In genomic region chr3:40875581-40875980, GRCh38 we compare ENCODE assay signal across 18 cellular contexts.
DNase-seq lines count a peak whose midpoint lies in the region; ATAC-seq and TF ChIP-seq lines count a peak whose summit lies in the region.
"Had no signal": no experiment of that assay in that cellular context is flagged by ENCODE, and none has a peak within 500 bp of the region (broad histone marks: within the 10 kb centered on the region; RNA-seq: fewer than 3 reads in every experiment).

No MANE protein-coding gene starts in this region.

- peak overlapping the region; percentile 57 for H3K27ac Mint-ChIP-seq in neural crest cell (ENCODE audit: unreplicated experiment)
- H3K27ac Mint-ChIP-seq: CD4-positive, alpha-beta memory T cell; H9 had no signal

- DNase-seq in DMS53 (lab: John Stamatoyannopoulos, UW) = peak; percentile 30
- DNase-seq in DMS53 treated with DMSO at 0.1 percent for 48 hours (lab: John Stamatoyannopoulos, UW; ENCODE audit: unreplicated experiment) = no peak
- DNase-seq in NCI-H1092 treated with DMSO at 0.1 percent for 48 hours (lab: John Stamatoyannopoulos, UW) = peak; percentile 17
- DNase-seq in neural crest cell (ENCODE audit: low read depth, low spot score) = no peak
- DNase-seq in NCI-H1694 (lab: John Stamatoyannopoulos, UW) = no peak
- no peak for DNase-seq in NCI-H2196 (lab: John Stamatoyannopoulos, UW; ENCODE audit: unreplicated experiment)
- no peak for DNase-seq in left lobe of liver (ENCODE audit: low spot score)
- DNase-seq: 8988T; BE2C; CD4-positive, alpha-beta memory T cell; H9; IMR-90; Karpas-422; MM.1S; NCI-H1417 treated with DMSO at 0.1 percent for 48 hours; NCI-H2029; PC-9 had no signal

- H3K4me1 Mint-ChIP-seq in neural crest cell = peaks cover 48% of the 10 kb centered on the region
- H3K4me1 Mint-ChIP-seq: CD4-positive, alpha-beta memory T cell had no signal

- peaks cover 3% of the 10 kb centered on the region for H3K9me3 Mint-ChIP-seq in neural crest cell
- H3K9me3 Mint-ChIP-seq: CD4-positive, alpha-beta memory T cell; H9 had no signal

- H3K27ac ChIP-seq in VCaP = peak overlapping the region; percentile 87; the same call in 1 of the 2 replicates
- H3K27ac ChIP-seq: PC-9 had no signal

- no peaks in the 10 kb centered on the region for H3K36me3 Mint-ChIP-seq in neural crest cell (ENCODE audit: low read depth)
- H3K36me3 Mint-ChIP-seq: CD4-positive, alpha-beta memory T cell had no signal

- no peak for ATAC-seq in left lobe of liver

- TF ChIP-seq CTCF in VCaP (conservative IDR thresholded peaks at IDR 0.05) = no peak
- no peak for TF ChIP-seq CTCF in neural crest cell (conservative IDR thresholded peaks at IDR 0.05)

- no peak overlapping the region for H3K4me3 Mint-ChIP-seq in neural crest cell
- H3K4me3 Mint-ChIP-seq: CD4-positive, alpha-beta memory T cell; H9 had no signal

- H3K27me3 Mint-ChIP-seq in neural crest cell (ENCODE audit: low read depth) = no peaks in the 10 kb centered on the region

Comparison
In these comparisons a context has a peak if more than half of its experiments do, and no peak if none do; other contexts are left out.
1. DNase-seq: peak in DMS53 (single experiment) and NCI-H1092 treated with DMSO at 0.1 percent for 48 hours (single experiment); none in DMS53 treated with DMSO at 0.1 percent for 48 hours (single experiment), neural crest cell (single experiment), NCI-H1694 (single experiment), NCI-H2196 (single experiment) and left lobe of liver (single experiment).